28 cellular contexts compared by ENCODE assay signal in genomic region chr14:35973770-35974169, GRCh38.
"Had no signal": no experiment of that assay in that cellular context is flagged by ENCODE, and none has a peak within 500 bp of the region (broad histone marks: within the 10 kb centered on the region; RNA-seq: fewer than 3 reads in every experiment).

No MANE protein-coding gene starts in this region.

- H3K27ac Mint-ChIP-seq: activated CD4-positive, alpha-beta memory T cell treated with anti-CD3 and anti-CD28 coated beads, Interleukin-2, amount 10 ng/mL, durations not matched to agents 7 days and 5 days; activated CD4-positive, alpha-beta T cell treated with anti-CD3 and anti-CD28 coated beads for 36 hours; activated CD4-positive, alpha-beta T cell treated with anti-CD3 and anti-CD28 coated beads, Interleukin-2, amount 10 ng/mL, durations not matched to agents 7 days and 5 days; activated naive CD4-positive, alpha-beta T cell treated with anti-CD3 and anti-CD28 coated beads, Interleukin-2, amount 10 ng/mL, durations not matched to agents 7 days and 5 days; activated naive CD4-positive, alpha-beta T cell treated with anti-CD3 and anti-CD28 coated beads, Interleukin-2, amount 50 U/mL, for 72 hours; activated naive CD8-positive, alpha-beta T cell treated with anti-CD3 and anti-CD28 coated beads, Interleukin-2, amount 10 ng/mL, durations not matched to agents 7 days and 5 days; activated T-cell treated with anti-CD3 and anti-CD28 coated beads, Interleukin-2, amount 50 U/mL, for 24 hours; activated T-cell treated with anti-CD3 and anti-CD28 coated beads, Interleukin-2, amount 50 U/mL, for 72 hours; brain had no signal

- H3K9me3 ChIP-seq: ascending aorta, colonic mucosa, esophagus squamous epithelium, gastroesophageal sphincter had no signal

- DNase-seq: activated CD4-positive, alpha-beta memory T cell treated with anti-CD3 and anti-CD28 coated beads, Interleukin-2, amount 10 ng/mL, durations not matched to agents 7 days and 5 days; activated CD4-positive, alpha-beta T cell treated with anti-CD3 and anti-CD28 coated beads for 36 hours; activated CD4-positive, alpha-beta T cell treated with anti-CD3 and anti-CD28 coated beads, Interleukin-2, amount 10 ng/mL, durations not matched to agents 7 days and 5 days; activated CD4-positive, alpha-beta T cell treated with anti-CD3 and anti-CD28 coated beads, Interleukin-2, amount 50 U/mL, for 4 hours; activated CD4-positive, CD25-positive, alpha-beta regulatory T cell; activated CD4-positive, CD25-positive, alpha-beta regulatory T cell treated with anti-CD3 and anti-CD28 coated beads, Interleukin-2, amount 50 U/mL, for 72 hours; activated CD8-positive, alpha-beta memory T cell treated with anti-CD3 and anti-CD28 coated beads, Interleukin-2, amount 50 U/mL, for 48 hours; activated gamma-delta T cell; activated naive CD4-positive, alpha-beta T cell; activated naive CD4-positive, alpha-beta T cell treated with anti-CD3 and anti-CD28 coated beads, Interleukin-2, amount 10 ng/mL, durations not matched to agents 7 days and 5 days; activated naive CD8-positive, alpha-beta T cell treated with anti-CD3 and anti-CD28 coated beads, Interleukin-2, amount 10 ng/mL, durations not matched to agents 7 days and 5 days; activated T-cell treated with anti-CD3 and anti-CD28 coated beads for 4 hours; activated T-cell treated with anti-CD3 and anti-CD28 coated beads, Interleukin-2, amount 50 U/mL, for 24 hours; activated T-cell treated with anti-CD3 and anti-CD28 coated beads, Interleukin-2, amount 50 U/mL, for 72 hours; central memory CD4-positive, alpha-beta T cell; cerebellar nuclear complex; colonic mucosa; effector CD8-positive, alpha-beta T cell; esophagus squamous epithelium; foreskin melanocyte; T-helper 2 cell had no signal

- ATAC-seq: activated CD4-positive, alpha-beta T cell treated with anti-CD3 and anti-CD28 coated beads for 36 hours; activated naive CD4-positive, alpha-beta T cell treated with anti-CD3 and anti-CD28 coated beads, Interleukin-2, amount 50 U/mL, for 72 hours; activated T-cell treated with anti-CD3 and anti-CD28 coated beads, Interleukin-2, amount 50 U/mL, for 72 hours; gastroesophageal sphincter had no signal

- H3K27me3 Mint-ChIP-seq: brain had no signal

- H3K27me3 ChIP-seq: ascending aorta, breast epithelium, cardiac muscle cell, colonic mucosa, esophagus squamous epithelium, gastroesophageal sphincter had no signal

- H3K4me3 ChIP-seq: ascending aorta, breast epithelium, cardiac muscle cell, colonic mucosa, esophagus squamous epithelium, gastroesophageal sphincter had no signal

- H3K4me1 ChIP-seq: ascending aorta, breast epithelium, colonic mucosa, esophagus squamous epithelium, gastroesophageal sphincter had no signal

- H3K36me3 ChIP-seq: ascending aorta, breast epithelium, cardiac muscle cell, colonic mucosa, esophagus squamous epithelium, gastroesophageal sphincter had no signal

- H3K36me3 Mint-ChIP-seq: activated naive CD4-positive, alpha-beta T cell treated with anti-CD3 and anti-CD28 coated beads, Interleukin-2, amount 10 ng/mL, durations not matched to agents 7 days and 5 days; activated naive CD4-positive, alpha-beta T cell treated with anti-CD3 and anti-CD28 coated beads, Interleukin-2, amount 50 U/mL, for 72 hours; activated naive CD8-positive, alpha-beta T cell treated with anti-CD3 and anti-CD28 coated beads, Interleukin-2, amount 10 ng/mL, durations not matched to agents 7 days and 5 days; brain had no signal

- H3K4me1 Mint-ChIP-seq: activated CD4-positive, alpha-beta memory T cell treated with anti-CD3 and anti-CD28 coated beads, Interleukin-2, amount 10 ng/mL, durations not matched to agents 7 days and 5 days; activated CD4-positive, alpha-beta T cell treated with anti-CD3 and anti-CD28 coated beads for 36 hours; activated CD4-positive, alpha-beta T cell treated with anti-CD3 and anti-CD28 coated beads, Interleukin-2, amount 10 ng/mL, durations not matched to agents 7 days and 5 days; activated naive CD4-positive, alpha-beta T cell treated with anti-CD3 and anti-CD28 coated beads, Interleukin-2, amount 10 ng/mL, durations not matched to agents 7 days and 5 days; activated naive CD8-positive, alpha-beta T cell treated with anti-CD3 and anti-CD28 coated beads, Interleukin-2, amount 10 ng/mL, durations not matched to agents 7 days and 5 days; brain had no signal

- H3K4me3 Mint-ChIP-seq: activated CD4-positive, alpha-beta memory T cell treated with anti-CD3 and anti-CD28 coated beads, Interleukin-2, amount 10 ng/mL, durations not matched to agents 7 days and 5 days; activated CD4-positive, alpha-beta T cell treated with anti-CD3 and anti-CD28 coated beads for 36 hours; activated CD4-positive, alpha-beta T cell treated with anti-CD3 and anti-CD28 coated beads, Interleukin-2, amount 10 ng/mL, durations not matched to agents 7 days and 5 days; activated naive CD4-positive, alpha-beta T cell treated with anti-CD3 and anti-CD28 coated beads, Interleukin-2, amount 10 ng/mL, durations not matched to agents 7 days and 5 days; activated naive CD8-positive, alpha-beta T cell treated with anti-CD3 and anti-CD28 coated beads, Interleukin-2, amount 10 ng/mL, durations not matched to agents 7 days and 5 days; activated T-cell treated with anti-CD3 and anti-CD28 coated beads, Interleukin-2, amount 50 U/mL, for 24 hours; activated T-cell treated with anti-CD3 and anti-CD28 coated beads, Interleukin-2, amount 50 U/mL, for 72 hours; brain had no signal

- H3K9me3 Mint-ChIP-seq: activated CD4-positive, alpha-beta memory T cell treated with anti-CD3 and anti-CD28 coated beads, Interleukin-2, amount 10 ng/mL, durations not matched to agents 7 days and 5 days; activated naive CD4-positive, alpha-beta T cell treated with anti-CD3 and anti-CD28 coated beads, Interleukin-2, amount 10 ng/mL, durations not matched to agents 7 days and 5 days; activated naive CD4-positive, alpha-beta T cell treated with anti-CD3 and anti-CD28 coated beads, Interleukin-2, amount 50 U/mL, for 72 hours; activated naive CD8-positive, alpha-beta T cell treated with anti-CD3 and anti-CD28 coated beads, Interleukin-2, amount 10 ng/mL, durations not matched to agents 7 days and 5 days; activated T-cell treated with anti-CD3 and anti-CD28 coated beads, Interleukin-2, amount 50 U/mL, for 72 hours had no signal

- H3K27ac ChIP-seq: ascending aorta, breast epithelium, cardiac muscle cell, colonic mucosa, epithelial cell of prostate, esophagus squamous epithelium, gastroesophageal sphincter had no signal
